In genomic region chr18:34322365-34323289, GRCh38 we compare ENCODE assay signal across 8 cellular contexts.
A peak's percentile ranks its signal among the peaks of the same experiment; 100 is the strongest.
DNase-seq lines count a peak whose midpoint lies in the region; TF ChIP-seq lines count a peak whose summit lies in the region.

No MANE protein-coding gene starts in this region.

- intact Hi-C loops in vagina (cut with DNase I) = loop anchor here (5.0 kb wide), 1 partner anchor 250 kb away; no protein-coding TSS in a partner anchor

- no peak overlapping the region for H3K9ac ChIP-seq in GM23248

- H3K36me3 ChIP-seq in GM06990 (ENCODE audit: control insufficient read depth, insufficient read depth, low read length) (no peaks in the 10 kb centered on the region), GM23248 (ENCODE audit: low read depth) (no peaks in the 10 kb centered on the region), osteoblast (ENCODE audit: insufficient read depth, low read length) (no peaks in the 10 kb centered on the region), vagina (no peaks in the 10 kb centered on the region)

- H3K27me3 ChIP-seq in GM06990 (replicated peaks; ENCODE audit: control insufficient read depth, insufficient read depth, low read length) (no peaks in the 10 kb centered on the region), GM23248 (replicated peaks; ENCODE audit: insufficient read depth) (no peaks in the 10 kb centered on the region), osteoblast (ENCODE audit: insufficient read depth, low read length) (no peaks in the 10 kb centered on the region), vagina (no peaks in the 10 kb centered on the region)

- no peaks in the 10 kb centered on the region for H3F3A ChIP-seq in GM23248 (ENCODE audit: insufficient read depth)

- no peak overlapping the region; the same call in 1 of the 2 replicates for H3K4me3 ChIP-seq in GM06990 (replicated peaks; ENCODE audit: low read depth, low read length)
- H3K4me3 ChIP-seq in GM23248 = no peak overlapping the region
- no peak overlapping the region for H3K4me3 ChIP-seq in fibroblast of pulmonary artery (replicated peaks; ENCODE audit: low read depth, low read length)
- no peak overlapping the region for H3K4me3 ChIP-seq in osteoblast (ENCODE audit: insufficient read depth, low read length)
- H3K4me3 ChIP-seq in vagina = no peak overlapping the region

- 17% methylated on average over 16 of the region's 16 CpGs for WGBS in GM23248 (ENCODE audit: low coverage in 1 of 2, low lambda C conversion rate in 2 of 2, missing lambda C conversion rate in 2 of 2), 2 experiments

- H3K9me3 ChIP-seq in GM23248 (ENCODE audit: low read depth) (no peaks in the 10 kb centered on the region), osteoblast (ENCODE audit: low read depth, low read length) (no peaks in the 10 kb centered on the region), vagina (no peaks in the 10 kb centered on the region)

- H3K4me1 ChIP-seq in GM23248 (ENCODE audit: insufficient read depth) (no peaks in the 10 kb centered on the region), osteoblast (ENCODE audit: insufficient read depth, low read length) (no peaks in the 10 kb centered on the region), vagina (no peaks in the 10 kb centered on the region)

- TF ChIP-seq POLR2A in vagina (IDR thresholded peaks at IDR 0.05) = no peak

- H4K20me1 ChIP-seq in GM23248 (ENCODE audit: insufficient read depth) = no peaks in the 10 kb centered on the region
- no peaks in the 10 kb centered on the region for H4K20me1 ChIP-seq in osteoblast (ENCODE audit: insufficient read depth, low read length)

- H3K79me2 ChIP-seq in GM23248 (ENCODE audit: insufficient read depth) (no peaks in the 10 kb centered on the region), osteoblast (ENCODE audit: insufficient read depth, low read length) (no peaks in the 10 kb centered on the region)

- H3K27ac ChIP-seq in GM23248 (no peak overlapping the region), osteoblast (ENCODE audit: low read depth, low read length) (no peak overlapping the region), vagina (no peak overlapping the region)

- H3K9me2 ChIP-seq in GM23248 (ENCODE audit: insufficient read depth) = no peaks in the 10 kb centered on the region

- in situ Hi-C loops in GM23248 (cut with MboI) = loop anchor here (10.0 to 25.0 kb wide), 2 partner anchors 198 to 485 kb away; no protein-coding TSS in a partner anchor

- peak; percentile 68 for TF ChIP-seq CTCF in GM06990 (IDR thresholded peaks at IDR 0.05; ENCODE audit: insufficient read depth, low read length, poor library complexity, severe bottlenecking)
- TF ChIP-seq CTCF in fibroblast of pulmonary artery (IDR thresholded peaks at IDR 0.05; ENCODE audit: low read length, missing control alignments) = peak; percentile 69
- peak; percentile 67 for TF ChIP-seq CTCF in osteoblast (IDR thresholded peaks at IDR 0.05; ENCODE audit: extremely low read depth, low read depth, low read length)
- TF ChIP-seq CTCF in vagina (IDR thresholded peaks at IDR 0.05) = no peak

- H2AFZ ChIP-seq in GM23248 = no peak overlapping the region
- no peak overlapping the region for H2AFZ ChIP-seq in osteoblast (ENCODE audit: low read length)

- no peak overlapping the region for H3K4me2 ChIP-seq in GM23248 (ENCODE audit: unreplicated experiment)
- H3K4me2 ChIP-seq in osteoblast (ENCODE audit: insufficient read depth, low read length) = no peak overlapping the region

- DNase-seq in GM06990 (ENCODE audit: extremely low read depth, insufficient read length) = peak; percentile 65
- DNase-seq in GM23248 = peak; percentile 81
- peak; percentile 26 for DNase-seq in M059J (ENCODE audit: low read depth)
- peak; percentile 75 for DNase-seq in SK-N-DZ (ENCODE audit: low spot score)
- DNase-seq in fibroblast of pulmonary artery (ENCODE audit: low read depth) = peak; percentile 74
- DNase-seq in osteoblast (ENCODE audit: insufficient read length, low spot score, missing footprints) = no peak
- DNase-seq in vagina (ENCODE audit: extremely low spot score in 2 of 2) = no peak
- no peak for DNase-seq in stimulated activated CD4-positive, alpha-beta T cell treated with anti-CD3 and anti-CD28 coated beads, Interleukin-4, amount 100 ng/mL, for 4 hours

Comparison
In these comparisons a context has a peak if more than half of its experiments do, and no peak if none do; other contexts are left out.
1. DNase-seq: peak in GM06990 (single experiment), GM23248 (single experiment), M059J (single experiment), SK-N-DZ (single experiment) and fibroblast of pulmonary artery (single experiment); none in osteoblast (single experiment), vagina (0 of 2) and stimulated activated CD4-positive, alpha-beta T cell treated with anti-CD3 and anti-CD28 coated beads, Interleukin-4, amount 100 ng/mL, for 4 hours (0 of 2).
2. CTCF ChIP-seq: peak in GM06990 (single experiment), fibroblast of pulmonary artery (single experiment) and osteoblast (single experiment); none in vagina (0 of 3).